9 cellular contexts compared by ENCODE assay signal in the genomic region with DNA sequence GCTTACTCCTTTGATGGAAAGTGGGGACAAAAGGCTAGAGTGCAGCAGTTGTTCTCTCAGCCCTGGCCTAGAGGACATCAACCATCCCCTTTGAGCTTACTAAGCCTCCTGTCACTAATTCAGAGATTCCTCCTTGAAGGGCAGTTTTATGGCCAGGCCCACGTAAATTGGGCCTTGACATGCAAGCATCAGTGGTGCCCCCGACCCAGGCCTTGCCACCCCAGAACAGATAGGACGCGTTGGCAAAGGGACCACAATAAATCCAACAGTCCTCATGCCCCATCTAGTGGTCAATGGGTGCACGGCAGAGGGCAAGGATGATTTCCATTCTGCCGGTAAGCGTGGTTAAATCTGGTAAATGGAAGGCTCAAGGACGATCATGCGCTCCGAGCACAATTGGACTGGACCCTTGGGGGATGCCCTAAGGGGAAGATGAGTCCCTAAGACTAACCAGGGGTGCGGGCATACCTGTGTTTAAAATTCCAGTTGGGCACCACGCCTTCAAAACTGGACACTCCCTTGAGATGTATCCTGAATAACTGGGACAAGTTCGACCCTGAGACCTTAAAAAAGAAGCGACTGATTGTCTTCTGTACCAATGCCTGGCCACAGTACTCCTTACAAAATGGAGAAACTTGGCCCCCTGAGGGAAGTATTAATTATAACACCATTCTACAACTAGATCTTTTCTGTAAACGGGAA. TPM values are rescaled to one million over a fixed set of nuclear protein-coding genes. Genes with fewer than 3 reads are reported as not detected.
DNase-seq lines count a peak whose midpoint lies in the region; ATAC-seq, FAIRE-seq and TF ChIP-seq lines count a peak whose summit lies in the region.
"Had no signal": no experiment of that assay in that cellular context is flagged by ENCODE, and none has a peak within 500 bp of the region (broad histone marks: within the 10 kb centered on the region; RNA-seq: fewer than 3 reads in every experiment).

No MANE protein-coding gene starts in this region.

- peak; percentile 85 for TF ChIP-seq CTCF in CD14-positive monocyte (IDR thresholded peaks at IDR 0.05)
- peak; percentile 76 to 93 (median 85) for TF ChIP-seq CTCF in pancreas (IDR thresholded peaks at IDR 0.05)
- peak; percentile 78 to 89 (median 85) for TF ChIP-seq CTCF in upper lobe of left lung (IDR thresholded peaks at IDR 0.05)

- H3K4me3 ChIP-seq in pancreas (no peak overlapping the region), upper lobe of left lung (no peak overlapping the region)
- H3K4me3 ChIP-seq: SK-N-MC had no signal

- TF ChIP-seq EP300 in upper lobe of left lung (IDR thresholded peaks at IDR 0.05) = no peak

- H3K9me3 ChIP-seq in pancreas (no peaks in the 10 kb centered on the region), upper lobe of left lung (no peaks in the 10 kb centered on the region)

- H3K4me1 ChIP-seq in pancreas (peaks cover 0 to 2% (median 0%) of the 10 kb centered on the region in 3 donors), upper lobe of left lung (peaks cover 0 to 11% (median 5%) of the 10 kb centered on the region in 4 donors)

- intact Hi-C loops in CD14-positive monocyte (cut with micrococcal nuclease) (no loop called here), pancreas (cut with DNase I) (no loop called here)

- FAIRE-seq in frontal cortex (lab: Jason Lieb, UNC) (no peak), pancreas (lab: Jason Lieb, UNC) (no peak)

- H3K27me3 ChIP-seq in pancreas (no peaks in the 10 kb centered on the region), upper lobe of left lung (no peaks in the 10 kb centered on the region)

- peak overlapping the region in 1 of 7 donors; percentile 27 for H3K27ac Mint-ChIP-seq in CD14-positive monocyte

- H3K36me3 ChIP-seq in pancreas = no peaks in the 10 kb centered on the region
- no peaks in the 10 kb centered on the region for H3K36me3 ChIP-seq in upper lobe of left lung

- H3K4me1 Mint-ChIP-seq in CD14-positive monocyte = peaks cover 12% of the 10 kb centered on the region

- ATAC-seq in GM19035 (IDR thresholded peaks at IDR 0.05; ENCODE audit: unreplicated experiment) (peak; percentile 93), HG03354 (IDR thresholded peaks at IDR 0.05; ENCODE audit: poor library complexity, severe bottlenecking, unreplicated experiment) (peak; percentile 97), pancreas (peak; percentile 80 to 97 (median 94)), upper lobe of left lung (ENCODE audit: low FRiP score in 2 of 2) (peak; percentile 75 to 84)

- H3K4me3 Mint-ChIP-seq in CD14-positive monocyte = peak overlapping the region in 1 of 2 donors; percentile 28

- H3K36me3 Mint-ChIP-seq in CD14-positive monocyte = peaks cover 0 to 3% of the 10 kb centered on the region in 2 donors

- H3K27ac ChIP-seq in pancreas (no peak overlapping the region), upper lobe of left lung (no peak overlapping the region)
- H3K27ac ChIP-seq: SK-N-MC had no signal

- no peak for TF ChIP-seq POLR2A in upper lobe of left lung (IDR thresholded peaks at IDR 0.05)

- 26 to 27% methylated on average over 15 of the region's 15 CpGs for WGBS in pancreas, 2 donors
- WGBS in upper lobe of left lung, 2 donors = 37 to 60% methylated on average over 11 to 15 of the region's 15 CpGs

- H3K9me3 Mint-ChIP-seq in CD14-positive monocyte = no peaks in the 10 kb centered on the region

- peak; percentile 53 for DNase-seq in CD14-positive monocyte (ENCODE audit: low spot score)
- peak; percentile 21 for DNase-seq in RKO (ENCODE audit: low spot score)
- peak; percentile 50 for DNase-seq in activated effector memory CD4-positive, alpha-beta T cell treated with Interleukin-2 at 50 U/mL for 16 hours
- DNase-seq in frontal cortex (ENCODE audit: low spot score in 2 of 2) = peak; percentile 10 to 20
- peak; percentile 32 to 76 (median 54) for DNase-seq in pancreas
- peak in 1 of 2 donors; percentile 40 for DNase-seq in upper lobe of left lung

- no peaks in the 10 kb centered on the region for H3K27me3 Mint-ChIP-seq in CD14-positive monocyte (ENCODE audit: low read depth in 3 of 3)

RNA-seq across cellular contexts. Expression of gene CEP85L, which starts 32.6 kb away (rescaled TPM):
- 10 to 100 TPM; 19.6 to 38.3 TPM for polyA plus RNA-seq in CD14-positive monocyte
- 42.4 TPM for total RNA-seq in frontal cortex
- total RNA-seq in pancreas = 1 to 10 TPM; 5.5 to 8.1 (median 6.6) TPM
- 1 to 10 TPM; 1.1 to 1.6 TPM for polyA plus RNA-seq in pancreas
- 10 to 100 TPM in 5 of 6 donors, 1 to 10 TPM in 1; 7.5 to 22.0 (median 13.0) TPM for total RNA-seq in upper lobe of left lung
